8 cellular contexts compared by ENCODE assay signal in genomic region chr1:179293340-179294327, GRCh38. TPM values are rescaled to one million over a fixed set of nuclear protein-coding genes. Genes with fewer than 3 reads are reported as not detected.
DNase-seq lines count a peak whose midpoint lies in the region; ATAC-seq and TF ChIP-seq lines count a peak whose summit lies in the region.

TSS of gene SOAT1 (plus strand) at chr1:179293797. CDS start at chr1:179302685, 8,888 bp downstream.

- no peaks in the 10 kb centered on the region for H3K36me3 ChIP-seq in lung (ENCODE audit: control insufficient read depth in 2 of 2, insufficient read depth in 2 of 2, low read length in 2 of 2)

- peak within 1 kb of the TSS; percentile 82 for H3K4me3 ChIP-seq in lung

- peaks cover 25% of the 10 kb centered on the region for H3K36me3 Mint-ChIP-seq in CD4-positive, alpha-beta T cell (ENCODE audit: low read depth)
- peaks cover 26% of the 10 kb centered on the region for H3K36me3 Mint-ChIP-seq in activated CD8-positive, alpha-beta T cell treated with anti-CD3 and anti-CD28 coated beads for 36 hours (ENCODE audit: low read depth)

- H3K9me3 ChIP-seq in CD4-positive, alpha-beta T cell (ENCODE audit: control insufficient read depth, low read length): no peaks in the 10 kb centered on the region
- no peaks in the 10 kb centered on the region for H3K9me3 ChIP-seq in lung (ENCODE audit: control insufficient read depth in 2 of 2, insufficient read depth in 1 of 2, low read length in 1 of 2)

- intact Hi-C loops in CD4-positive, alpha-beta T cell (cut with DNase I, micrococcal nuclease): loop anchor here (1.0 to 10.0 kb wide), 13 partner anchors 41 to 861 kb away; partner anchors contain the start of genes ABL2 (in 1 of the 2), QSOX1 (in 1 of the 2), RALGPS2 (in 1 of the 2) and TOR1AIP2 (in 1 of the 2)
- intact Hi-C loops in activated CD8-positive, alpha-beta T cell treated with anti-CD3 and anti-CD28 coated beads for 36 hours (cut with micrococcal nuclease): no loop called here

- ATAC-seq in CD4-positive, alpha-beta T cell (ENCODE audit: poor library complexity): peak; percentile 91
- ATAC-seq in GM19372 (IDR thresholded peaks at IDR 0.05; ENCODE audit: low read depth, unreplicated experiment) (peak; percentile 92), HG03558 (IDR thresholded peaks at IDR 0.05; ENCODE audit: extremely low read depth, unreplicated experiment) (peak; percentile 92), lung (ENCODE audit: insufficient read depth, low FRiP score) (peak; percentile 95)
- peak; percentile 97 for ATAC-seq in activated CD8-positive, alpha-beta T cell treated with anti-CD3 and anti-CD28 coated beads for 36 hours

- H3K27me3 Mint-ChIP-seq in CD4-positive, alpha-beta T cell: no peaks in the 10 kb centered on the region
- H3K27me3 Mint-ChIP-seq in activated CD8-positive, alpha-beta T cell treated with anti-CD3 and anti-CD28 coated beads for 36 hours: no peaks in the 10 kb centered on the region

- CTCF ChIA-PET in CD4-positive, alpha-beta T cell (lab: Charles Lee): interaction anchor here (0.7 to 2.6 kb wide), 5 partner anchors 64 to 188 kb away, joined by 3 to 12 read pairs (median 3); partner anchors contain the start of genes ABL2 and AXDND1
- CTCF ChIA-PET in activated CD8-positive, alpha-beta T cell treated with anti-CD3 and anti-CD28 coated beads for 36 hours (lab: Charles Lee): interaction anchor here (0.9 to 4.1 kb wide), 8 partner anchors 21 to 521 kb away, joined by 3 to 25 read pairs (median 4); partner anchors contain the start of gene AXDND1

- POLR2A ChIA-PET in CD4-positive, alpha-beta T cell (lab: Charles Lee): interaction anchor here (0.6 to 3.2 kb wide), 24 partner anchors 9 to 589 kb away, joined by 3 to 56 read pairs (median 4); partner anchors contain the start of genes ABL2, AXDND1, RALGPS2 and TOR1AIP1
- POLR2A ChIA-PET in activated CD8-positive, alpha-beta T cell treated with anti-CD3 and anti-CD28 coated beads for 36 hours (lab: Charles Lee): interaction anchor here (0.8 to 2.8 kb wide), 14 partner anchors 9 to 211 kb away, joined by 3 to 13 read pairs (median 4); partner anchors contain the start of genes ABL2, AXDND1 and TOR3A

- DNase-seq in CD4-positive, alpha-beta T cell: peak; percentile 81 to 96 (median 92)
- DNase-seq in NCI-H82 treated with DMSO at 0.1 percent for 48 hours (lab: John Stamatoyannopoulos, UW; ENCODE audit: unreplicated experiment) (peak; percentile 93), ecto neural progenitor cell (ENCODE audit: low spot score) (peak; percentile 96), lung (ENCODE audit: low spot score) (peak; percentile 94)
- peak; percentile 96 for DNase-seq in activated CD8-positive, alpha-beta T cell treated with anti-CD3 and anti-CD28 coated beads for 36 hours
- DNase-seq in stimulated activated CD4-positive, alpha-beta T cell treated with anti-CD3 and anti-CD28 coated beads, TNF-alpha, amount 100 ng/mL, for 48 hours (ENCODE audit: low read depth in 3 of 3): peak; percentile 84 to 95 (median 84)

- H3K4me1 Mint-ChIP-seq in CD4-positive, alpha-beta T cell (ENCODE audit: low read depth): peaks cover 44% of the 10 kb centered on the region
- H3K4me1 Mint-ChIP-seq in activated CD8-positive, alpha-beta T cell treated with anti-CD3 and anti-CD28 coated beads for 36 hours (ENCODE audit: low read depth): peaks cover 37% of the 10 kb centered on the region

- H3K4me1 ChIP-seq in lung (ENCODE audit: control insufficient read depth in 2 of 2, insufficient read depth in 2 of 2, low read length in 2 of 2): peaks cover 2 to 7% of the 10 kb centered on the region in 2 donors

- H3K4me3 Mint-ChIP-seq in CD4-positive, alpha-beta T cell: peak within 1 kb of the TSS; percentile 93
- peak within 1 kb of the TSS; percentile 86 for H3K4me3 Mint-ChIP-seq in activated CD8-positive, alpha-beta T cell treated with anti-CD3 and anti-CD28 coated beads for 36 hours

- H3K27me3 ChIP-seq in CD4-positive, alpha-beta T cell (ENCODE audit: control insufficient read depth, insufficient read depth, low read length): no peaks in the 10 kb centered on the region
- no peaks in the 10 kb centered on the region for H3K27me3 ChIP-seq in lung (ENCODE audit: control insufficient read depth, insufficient read depth)

- WGBS in lung, 2 donors: 0 to 1% methylated on average over 65 to 71 of the region's 71 CpGs

- H3K9me3 Mint-ChIP-seq in CD4-positive, alpha-beta T cell: no peaks in the 10 kb centered on the region
- no peaks in the 10 kb centered on the region for H3K9me3 Mint-ChIP-seq in activated CD8-positive, alpha-beta T cell treated with anti-CD3 and anti-CD28 coated beads for 36 hours

- H3K27ac ChIP-seq in CD4-positive, alpha-beta T cell (ENCODE audit: low read depth, low read length): peak within 1 kb of the TSS; percentile 81
- H3K27ac ChIP-seq in lung (ENCODE audit: low read depth in 1 of 2, low read length in 1 of 2): peak within 1 kb of the TSS; percentile 85 to 100

- no peak for TF ChIP-seq CTCF in CD4-positive, alpha-beta T cell (IDR thresholded peaks at IDR 0.05)
- TF ChIP-seq CTCF in activated CD8-positive, alpha-beta T cell treated with anti-CD3 and anti-CD28 coated beads for 36 hours (IDR thresholded peaks at IDR 0.05): no peak
- TF ChIP-seq CTCF in lung (IDR thresholded peaks at IDR 0.05; ENCODE audit: control extremely low read depth, extremely low read depth): no peak

- H3K27ac Mint-ChIP-seq in CD4-positive, alpha-beta T cell: peak within 1 kb of the TSS; percentile 85
- H3K27ac Mint-ChIP-seq in activated CD8-positive, alpha-beta T cell treated with anti-CD3 and anti-CD28 coated beads for 36 hours: peak within 1 kb of the TSS; percentile 94

RNA-seq across cellular contexts. Expression of gene SOAT1, which starts in this region (rescaled TPM):
- 10 to 100 TPM; 35.7 to 37.2 TPM for total RNA-seq in CD4-positive, alpha-beta T cell
- 10 to 100 TPM; 58.0 to 58.7 TPM for total RNA-seq in activated CD8-positive, alpha-beta T cell treated with anti-CD3 and anti-CD28 coated beads for 36 hours
- total RNA-seq in lung: 10 to 100 TPM; 41.6 to 76.0 TPM
- 10 to 100 TPM; 10.5 to 26.0 TPM for polyA plus RNA-seq in lung

Comparison
In these comparisons a context has a peak if more than half of its experiments do, and no peak if none do; other contexts are left out.
1. Peak in every context shown above with its lines: DNase-seq, ATAC-seq, H3K4me3 ChIP-seq and H3K27ac ChIP-seq.